ENCODE assay signal across 9 cellular contexts in genomic region chr4:140049024-140049923, GRCh38.
DNase-seq lines count a peak whose midpoint lies in the region; ATAC-seq, FAIRE-seq and TF ChIP-seq lines count a peak whose summit lies in the region.
"Had no signal": no experiment of that assay in that cellular context is flagged by ENCODE, and none has a peak within 500 bp of the region (broad histone marks: within the 10 kb centered on the region; RNA-seq: fewer than 3 reads in every experiment).

No MANE protein-coding gene starts in this region.

- ATAC-seq in SK-N-SH treated with all-trans-retinoic acid at 6 μM for 48 hours (peak; percentile 90), K562 (no peak)

- in situ Hi-C loops in K562 (cut with MboI), result no loop called here

- no peak for TF ChIP-seq RAD21 in K562 (CRISPR knock-in tag; conservative IDR thresholded peaks at IDR 0.05 in 1 of 2, IDR thresholded peaks at IDR 0.05 in 1 of 2)

- DNase-seq in NCI-H187 (lab: John Stamatoyannopoulos, UW) (peak; percentile 11 to 30), NCI-H187 treated with DMSO at 0.1 percent for 48 hours (lab: John Stamatoyannopoulos, UW) (no peak), NB4 (ENCODE audit: low read depth) (peak; percentile 63), K562 (ENCODE audit: extremely low read depth in 1 of 4, low spot score in 3 of 4) (no peak), hypothalamus (lab: John Stamatoyannopoulos, UW) (peak in 26 of 51 donors; percentile 1 to 78 (median 25)), pulmonary artery endothelial cell (ENCODE audit: low read depth, low spot score) (peak; percentile 45), hepatic stellate cell (ENCODE audit: low spot score) (no peak)

- no peak overlapping the region for H3K9ac ChIP-seq in K562 (ENCODE audit: insufficient read depth in 1 of 2, low read depth in 2 of 2, low read length in 2 of 2)

- H3K27me3 ChIP-seq in K562 (ENCODE audit: control insufficient read depth in 2 of 2, insufficient read depth in 2 of 2, low read length in 2 of 2), result peaks cover 7 to 25% of the 10 kb centered on the region in 2 experiments

- intact Hi-C loops in K562 (cut with micrococcal nuclease), result no loop called here

- WGBS in K562 (ENCODE audit: insufficient coverage, low coverage, missing lambda C conversion rate), result 3% methylated on average over 14 of the region's 14 CpGs

- POLR2A ChIA-PET in K562 (lab: Yijun Ruan, JAX), result no interaction called here

- H3K4me1 ChIP-seq in K562 (replicated peaks in 1 of 2; ENCODE audit: control insufficient read depth in 2 of 2, insufficient read depth in 2 of 2, low read length in 2 of 2), result no peaks in the 10 kb centered on the region; a peak in 1 of 5 replicates

- FAIRE-seq in K562 (lab: Jason Lieb, UNC), result no peak
- FAIRE-seq: A204.1 had no signal

- H3K9me1 ChIP-seq in K562 (ENCODE audit: control insufficient read depth, insufficient read depth, low read length), result no peaks in the 10 kb centered on the region

- H3K4me3 ChIP-seq in NB4 (ENCODE audit: low read depth, low read length) (peak overlapping the region; percentile 41), K562 (no peak overlapping the region)

- TF ChIP-seq EP300 in K562 (IDR thresholded peaks at IDR 0.05; ENCODE audit: low read length), result no peak

- no TSS peak for BruUV-seq in K562 (replicated peaks; lab: Mats Ljungman, UMichigan)

- H2AFZ ChIP-seq in K562 (ENCODE audit: low read depth, low read length), result no peak overlapping the region

- peaks cover 3% of the 10 kb centered on the region; the same call in 1 of the 2 replicates for H4K20me1 ChIP-seq in K562 (replicated peaks; ENCODE audit: control insufficient read depth, insufficient read depth, low read length)

- H3K9me3 ChIP-seq in K562 (replicated peaks; ENCODE audit: control insufficient read depth, insufficient read depth, low read depth, low read length), result no peaks in the 10 kb centered on the region

- TF ChIP-seq POLR2A in NB4 (IDR thresholded peaks at IDR 0.05; ENCODE audit: extremely low read depth, insufficient read length) (no peak), K562 (conservative IDR thresholded peaks at IDR 0.05) (no peak)

- no peak overlapping the region for H3K4me2 ChIP-seq in K562 (ENCODE audit: insufficient read depth, low read length)

- CTCF ChIA-PET in K562 (lab: Yijun Ruan, JAX; ENCODE audit: low intra/inter-chr PET ratio), result no interaction called here

- H3K36me3 ChIP-seq in K562 (ENCODE audit: control insufficient read depth, insufficient read depth, low read length), result no peaks in the 10 kb centered on the region

- H3K79me2 ChIP-seq in K562 (ENCODE audit: control insufficient read depth, insufficient read depth, low read length), result no peaks in the 10 kb centered on the region

- TF ChIP-seq CTCF in NB4 (IDR thresholded peaks at IDR 0.05; ENCODE audit: low read depth, low read length) (no peak), K562 (IDR thresholded peaks at IDR 0.05 in 2 of 3, conservative IDR thresholded peaks at IDR 0.05 in 1 of 3; ENCODE audit: insufficient read depth in 2 of 3, low read depth in 1 of 3, low read length in 3 of 3) (no peak)

- no peak overlapping the region for H3K27ac ChIP-seq in K562 (ENCODE audit: extremely low read depth, low read depth, low read length)

TF ChIP-seq in SK-N-SH treated with all-trans-retinoic acid at 6 μM for 48 hours, 23 proteins besides CTCF, POLR2A, EP300 and RAD21 (continues in another document):
- TF ChIP-seq TCF4 (CRISPR knock-in tag; IDR thresholded peaks at IDR 0.05; ENCODE audit: borderline replicate concordance) (no peak; the same call in 1 of the 2 replicates), TOX (CRISPR knock-in tag; IDR thresholded peaks at IDR 0.05; ENCODE audit: borderline replicate concordance) (no peak), PATZ1 (CRISPR knock-in tag; IDR thresholded peaks at IDR 0.05; ENCODE audit: borderline replicate concordance) (no peak), CSRNP3 (CRISPR knock-in tag; IDR thresholded peaks at IDR 0.05) (peak; percentile 24; the same call in 1 of the 2 replicates), ARNTL (CRISPR knock-in tag; IDR thresholded peaks at IDR 0.05; ENCODE audit: borderline replicate concordance, low read depth) (no peak), BACH2 (CRISPR knock-in tag; IDR thresholded peaks at IDR 0.05; ENCODE audit: borderline replicate concordance) (no peak), ISL1 (CRISPR knock-in tag; IDR thresholded peaks at IDR 0.05) (0 out of 2 replicates have a peak, but pooled peaks have one; percentile 5), ZNF70 (CRISPR knock-in tag; IDR thresholded peaks at IDR 0.05) (0 out of 2 replicates have a peak, but pooled peaks have one; percentile 9), ZNF8 (CRISPR knock-in tag; IDR thresholded peaks at IDR 0.05) (no peak; the same call in 1 of the 2 replicates), RARB (CRISPR knock-in tag; IDR thresholded peaks at IDR 0.05) (no peak), ZNF565 (CRISPR knock-in tag; conservative IDR thresholded peaks at IDR 0.05; ENCODE audit: low read depth) (no peak)

TF ChIP-seq in K562, 482 proteins besides CTCF, POLR2A, EP300 and RAD21:
- TF ChIP-seq, protein P1, sequence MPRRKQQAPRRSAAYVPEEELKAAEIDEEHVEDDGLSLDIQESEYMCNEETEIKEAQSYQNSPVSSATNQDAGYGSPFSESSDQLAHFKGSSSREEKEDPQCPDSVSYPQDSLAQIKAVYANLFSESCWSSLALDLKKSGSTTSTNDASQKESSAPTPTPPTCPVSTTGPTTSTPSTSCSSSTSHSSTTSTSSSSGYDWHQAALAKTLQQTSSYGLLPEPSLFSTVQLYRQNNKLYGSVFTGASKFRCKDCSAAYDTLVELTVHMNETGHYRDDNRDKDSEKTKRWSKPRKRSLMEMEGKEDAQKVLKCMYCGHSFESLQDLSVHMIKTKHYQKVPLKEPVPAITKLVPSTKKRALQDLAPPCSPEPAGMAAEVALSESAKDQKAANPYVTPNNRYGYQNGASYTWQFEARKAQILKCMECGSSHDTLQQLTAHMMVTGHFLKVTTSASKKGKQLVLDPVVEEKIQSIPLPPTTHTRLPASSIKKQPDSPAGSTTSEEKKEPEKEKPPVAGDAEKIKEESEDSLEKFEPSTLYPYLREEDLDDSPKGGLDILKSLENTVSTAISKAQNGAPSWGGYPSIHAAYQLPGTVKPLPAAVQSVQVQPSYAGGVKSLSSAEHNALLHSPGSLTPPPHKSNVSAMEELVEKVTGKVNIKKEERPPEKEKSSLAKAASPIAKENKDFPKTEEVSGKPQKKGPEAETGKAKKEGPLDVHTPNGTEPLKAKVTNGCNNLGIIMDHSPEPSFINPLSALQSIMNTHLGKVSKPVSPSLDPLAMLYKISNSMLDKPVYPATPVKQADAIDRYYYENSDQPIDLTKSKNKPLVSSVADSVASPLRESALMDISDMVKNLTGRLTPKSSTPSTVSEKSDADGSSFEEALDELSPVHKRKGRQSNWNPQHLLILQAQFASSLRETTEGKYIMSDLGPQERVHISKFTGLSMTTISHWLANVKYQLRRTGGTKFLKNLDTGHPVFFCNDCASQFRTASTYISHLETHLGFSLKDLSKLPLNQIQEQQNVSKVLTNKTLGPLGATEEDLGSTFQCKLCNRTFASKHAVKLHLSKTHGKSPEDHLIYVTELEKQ (CRISPR knock-in tag; IDR thresholded peaks at IDR 0.05), result no peak
- peak; percentile 41; the same call in 1 of the 2 replicates for TF ChIP-seq CEBPB (tag; IDR thresholded peaks at IDR 0.05)
TF ChIP-seq in K562: peak in this region for 1.

Comparison
In these comparisons a context has a peak if more than half of its experiments do, and no peak if none do; other contexts are left out.
1. DNase-seq: peak in NCI-H187 (2 of 2), NB4 (single experiment), hypothalamus (26 of 51) and pulmonary artery endothelial cell (single experiment); none in NCI-H187 treated with DMSO at 0.1 percent for 48 hours (single experiment), K562 (0 of 4) and hepatic stellate cell (single experiment).